In genomic region chr4:46656071-46656470, GRCh38 we compare ENCODE assay signal across 17 cellular contexts.
DNase-seq lines count a peak whose midpoint lies in the region; ATAC-seq lines count a peak whose summit lies in the region.
"Had no signal": no experiment of that assay in that cellular context is flagged by ENCODE, and none has a peak within 500 bp of the region (broad histone marks: within the 10 kb centered on the region; RNA-seq: fewer than 3 reads in every experiment).

No MANE protein-coding gene starts in this region.

- ATAC-seq in HG02759 (IDR thresholded peaks at IDR 0.05; ENCODE audit: unreplicated experiment), result peak; percentile 44
- ATAC-seq in HG02642 (IDR thresholded peaks at IDR 0.05; ENCODE audit: poor library complexity, unreplicated experiment), result no peak

- DNase-seq in NCI-H526 (lab: John Stamatoyannopoulos, UW) (peak; percentile 45 to 49), left kidney (ENCODE audit: low read depth, low spot score) (peak; percentile 60), NCI-H1436 treated with DMSO at 0.1 percent for 48 hours (lab: John Stamatoyannopoulos, UW) (no peak), superior temporal gyrus (ENCODE audit: extremely low spot score) (no peak)
- DNase-seq in activated effector memory CD4-positive, alpha-beta T cell treated with anti-CD3 and anti-CD28 coated beads, Interleukin-2, amount 50 U/mL, for 16 hours, result no peak
- DNase-seq: CD4-positive, CD25-positive, alpha-beta regulatory T cell; IMR-90; NCI-H1105; NCI-H2081; NCI-H2171; NCI-H345; NCI-H524; OCI-M1; SHP77 treated with DMSO at 0.1 percent for 48 hours; SK-N-SH had no signal

Comparison
In these comparisons a context has a peak if more than half of its experiments do, and no peak if none do; other contexts are left out.
1. DNase-seq: peak in NCI-H526 (2 of 2) and left kidney (single experiment); none in NCI-H1436 treated with DMSO at 0.1 percent for 48 hours (single experiment), activated effector memory CD4-positive, alpha-beta T cell treated with anti-CD3 and anti-CD28 coated beads, Interleukin-2, amount 50 U/mL, for 16 hours (single experiment) and superior temporal gyrus (single experiment).